ENCODE assay signal across 12 cellular contexts in genomic region chr1:175364424-175365076, GRCh38.
DNase-seq lines count a peak whose midpoint lies in the region; ATAC-seq, FAIRE-seq and TF ChIP-seq lines count a peak whose summit lies in the region.
"Had no signal": no experiment of that assay in that cellular context is flagged by ENCODE, and none has a peak within 500 bp of the region (broad histone marks: within the 10 kb centered on the region; RNA-seq: fewer than 3 reads in every experiment).

No MANE protein-coding gene starts in this region.

- H3K4me1 ChIP-seq in keratinocyte (ENCODE audit: control insufficient read depth, extremely low read depth, insufficient read depth, low read length) (peaks cover 12% of the 10 kb centered on the region), pancreas (no peaks in the 10 kb centered on the region)
- H3K4me1 ChIP-seq: colonic mucosa had no signal

- peak; percentile 91 for ATAC-seq in GM18868 (IDR thresholded peaks at IDR 0.05; ENCODE audit: unreplicated experiment)
- peak; percentile 83 for ATAC-seq in GM21528 (IDR thresholded peaks at IDR 0.05; ENCODE audit: low FRiP score, unreplicated experiment)
- peak; percentile 59 for ATAC-seq in HG03066 (IDR thresholded peaks at IDR 0.05; ENCODE audit: low read depth, unreplicated experiment)
- no peak for ATAC-seq in pancreas
- no peak for ATAC-seq in activated CD8-positive, alpha-beta memory T cell treated with anti-CD3 and anti-CD28 coated beads, Interleukin-2, amount 10 ng/mL, durations not matched to agents 7 days and 5 days

- no peak for TF ChIP-seq CTCF in keratinocyte (optimal IDR thresholded peaks at IDR 0.05 in 1 of 3, IDR thresholded peaks at IDR 0.05 in 1 of 3, conservative IDR thresholded peaks at IDR 0.05 in 1 of 3; ENCODE audit: extremely low read depth in 1 of 3, insufficient read depth in 2 of 3, low read length in 3 of 3)
- TF ChIP-seq CTCF in pancreas (IDR thresholded peaks at IDR 0.05) = no peak

- H3K4me2 ChIP-seq in keratinocyte (ENCODE audit: control insufficient read depth, extremely low read depth, insufficient read depth, low read depth, low read length) = no peak overlapping the region
- H3K4me2 ChIP-seq: PC-9 had no signal

- H3K9me1 ChIP-seq in keratinocyte (ENCODE audit: control insufficient read depth, extremely low read depth, insufficient read depth, low read length) = no peaks in the 10 kb centered on the region

- 78 to 89% methylated on average over 1 of the region's 1 CpG for WGBS in pancreas, 2 donors

- no peak overlapping the region for H2AFZ ChIP-seq in keratinocyte (ENCODE audit: control insufficient read depth, low read length)
- H2AFZ ChIP-seq: PC-9 had no signal

- no peak overlapping the region for H3K9ac ChIP-seq in keratinocyte (ENCODE audit: control insufficient read depth, extremely low read depth, insufficient read depth, low read length)

- intact Hi-C loops in pancreas (cut with DNase I) = no loop called here

- H3K27me3 Mint-ChIP-seq in activated CD8-positive, alpha-beta memory T cell treated with anti-CD3 and anti-CD28 coated beads, Interleukin-2, amount 10 ng/mL, durations not matched to agents 7 days and 5 days = peaks cover 41% of the 10 kb centered on the region

- no peaks in the 10 kb centered on the region for H3K36me3 Mint-ChIP-seq in activated CD8-positive, alpha-beta memory T cell treated with anti-CD3 and anti-CD28 coated beads, Interleukin-2, amount 10 ng/mL, durations not matched to agents 7 days and 5 days

- CTCF ChIA-PET in activated CD8-positive, alpha-beta memory T cell treated with anti-CD3 and anti-CD28 coated beads, Interleukin-2, amount 10 ng/mL, durations not matched to agents 7 days and 5 days (lab: Charles Lee) = no interaction called here

- H3K36me3 ChIP-seq in keratinocyte (ENCODE audit: control insufficient read depth in 2 of 2, extremely low read depth in 1 of 2, insufficient read depth in 2 of 2, low read length in 2 of 2) (no peaks in the 10 kb centered on the region), pancreas (no peaks in the 10 kb centered on the region)
- H3K36me3 ChIP-seq: colonic mucosa had no signal

- H3K9me3 Mint-ChIP-seq in activated CD8-positive, alpha-beta memory T cell treated with anti-CD3 and anti-CD28 coated beads, Interleukin-2, amount 10 ng/mL, durations not matched to agents 7 days and 5 days (ENCODE audit: low read depth) = no peaks in the 10 kb centered on the region

- DNase-seq in keratinocyte (ENCODE audit: low read depth, low spot score) = no peak
- no peak for DNase-seq in pancreas
- no peak for DNase-seq in COLO829 (ENCODE audit: low spot score)
- no peak for DNase-seq in activated CD8-positive, alpha-beta memory T cell treated with anti-CD3 and anti-CD28 coated beads, Interleukin-2, amount 10 ng/mL, durations not matched to agents 7 days and 5 days
- DNase-seq in NCI-H510A (lab: John Stamatoyannopoulos, UW) = no peak
- DNase-seq: colonic mucosa, PC-9, T-helper 2 cell had no signal

- no peak overlapping the region for H3K27ac Mint-ChIP-seq in activated CD8-positive, alpha-beta memory T cell treated with anti-CD3 and anti-CD28 coated beads, Interleukin-2, amount 10 ng/mL, durations not matched to agents 7 days and 5 days

- H3K9me3 ChIP-seq in keratinocyte (ENCODE audit: control insufficient read depth, low read depth, low read length) (no peaks in the 10 kb centered on the region), pancreas (no peaks in the 10 kb centered on the region)
- H3K9me3 ChIP-seq: colonic mucosa had no signal

- FAIRE-seq in keratinocyte (lab: Jason Lieb, UNC) (peak; percentile 5), pancreas (lab: Jason Lieb, UNC) (no peak)
- FAIRE-seq: islet of Langerhans had no signal

- H3K27ac ChIP-seq in keratinocyte (ENCODE audit: control insufficient read depth, insufficient read depth, low read length) = no peak overlapping the region
- no peak overlapping the region for H3K27ac ChIP-seq in pancreas
- H3K27ac ChIP-seq: colonic mucosa, PC-9 had no signal

- H4K20me1 ChIP-seq in keratinocyte (ENCODE audit: control insufficient read depth, extremely low read depth, insufficient read depth, low read length) = no peaks in the 10 kb centered on the region

- dilution Hi-C loops in keratinocyte (cut with MboI; ENCODE audit: extremely low pct_ligation_motif_present, low sequenced_read_pairs) = no loop called here

- peaks cover 8% of the 10 kb centered on the region for H3K4me1 Mint-ChIP-seq in activated CD8-positive, alpha-beta memory T cell treated with anti-CD3 and anti-CD28 coated beads, Interleukin-2, amount 10 ng/mL, durations not matched to agents 7 days and 5 days

- no peaks in the 10 kb centered on the region for H3K79me2 ChIP-seq in keratinocyte (ENCODE audit: control insufficient read depth, insufficient read depth, low read length)

- no peak overlapping the region for H3K4me3 Mint-ChIP-seq in activated CD8-positive, alpha-beta memory T cell treated with anti-CD3 and anti-CD28 coated beads, Interleukin-2, amount 10 ng/mL, durations not matched to agents 7 days and 5 days

- H3K4me3 ChIP-seq in keratinocyte (ENCODE audit: control insufficient read depth in 2 of 3, extremely low read depth in 1 of 3, insufficient read depth in 2 of 3, low read depth in 1 of 3, low read length in 3 of 3) = no peak overlapping the region
- no peak overlapping the region for H3K4me3 ChIP-seq in pancreas
- H3K4me3 ChIP-seq: colonic mucosa, PC-9 had no signal

- no peaks in the 10 kb centered on the region for H3K27me3 ChIP-seq in keratinocyte (ENCODE audit: control insufficient read depth, extremely low read depth, insufficient read depth, low read length)
- no peaks in the 10 kb centered on the region for H3K27me3 ChIP-seq in pancreas
- H3K27me3 ChIP-seq: colonic mucosa had no signal

Comparison
In these comparisons a context has a peak if more than half of its experiments do, and no peak if none do; other contexts are left out.
1. ATAC-seq: peak in GM18868 (single experiment), GM21528 (single experiment) and HG03066 (single experiment); none in pancreas (0 of 4) and activated CD8-positive, alpha-beta memory T cell treated with anti-CD3 and anti-CD28 coated beads, Interleukin-2, amount 10 ng/mL, durations not matched to agents 7 days and 5 days (single experiment).